ENCODE assay signal across 10 cellular contexts in genomic region chr1:225878282-225878681, GRCh38. TPM values are rescaled to one million over a fixed set of nuclear protein-coding genes. Genes with fewer than 3 reads are reported as not detected.
A peak's percentile ranks its signal among the peaks of the same experiment; 100 is the strongest.
DNase-seq lines count a peak whose midpoint lies in the region; ATAC-seq and TF ChIP-seq lines count a peak whose summit lies in the region.
"Had no signal": no experiment of that assay in that cellular context is flagged by ENCODE, and none has a peak within 500 bp of the region (broad histone marks: within the 10 kb centered on the region; RNA-seq: fewer than 3 reads in every experiment).

No MANE protein-coding gene starts in this region.

- intact Hi-C loops in tibial artery (cut with DNase I; ENCODE audit: low total_unique reads), result loop anchor here (2.0 kb wide), 1 partner anchor 13 kb away; no protein-coding TSS in a partner anchor

- no peak overlapping the region for H2BK5ac ChIP-seq in mesendoderm (ENCODE audit: low read length)

- H3K4me3 ChIP-seq in mesendoderm (ENCODE audit: low read length) (no peak overlapping the region), tibial artery (no peak overlapping the region)

- H3K27ac Mint-ChIP-seq in activated T-cell treated with anti-CD3 and anti-CD28 coated beads, Interleukin-2, amount 50 U/mL, for 24 hours, result peak overlapping the region; percentile 60

- H3K79me1 ChIP-seq in mesendoderm (ENCODE audit: low read length), result peaks cover 21% of the 10 kb centered on the region

- no peak overlapping the region for H3K4me2 ChIP-seq in mesendoderm (ENCODE audit: low read length)

- WGBS in mesendoderm (ENCODE audit: extremely low coverage, insufficient coverage, low lambda C conversion rate), result no CpG with 5 or more reads among the region's 4 CpGs

- no peak for TF ChIP-seq CTCF in tibial artery (IDR thresholded peaks at IDR 0.05)

- H3K9me3 Mint-ChIP-seq in activated T-cell treated with anti-CD3 and anti-CD28 coated beads, Interleukin-2, amount 50 U/mL, for 24 hours, result no peaks in the 10 kb centered on the region
- H3K9me3 Mint-ChIP-seq in activated T-cell treated with anti-CD3 and anti-CD28 coated beads, Interleukin-2, amount 50 U/mL, for 4 hours, result no peaks in the 10 kb centered on the region

- H3K4me3 Mint-ChIP-seq in activated T-cell treated with anti-CD3 and anti-CD28 coated beads, Interleukin-2, amount 50 U/mL, for 24 hours, result no peak overlapping the region
- no peak overlapping the region for H3K4me3 Mint-ChIP-seq in activated T-cell treated with anti-CD3 and anti-CD28 coated beads, Interleukin-2, amount 50 U/mL, for 4 hours

- H2BK15ac ChIP-seq in mesendoderm (replicated peaks; ENCODE audit: low read depth), result no peak overlapping the region

- peaks cover 41% of the 10 kb centered on the region for H3K36me3 Mint-ChIP-seq in activated T-cell treated with anti-CD3 and anti-CD28 coated beads, Interleukin-2, amount 50 U/mL, for 24 hours (ENCODE audit: low read depth)
- peaks cover 5% of the 10 kb centered on the region for H3K36me3 Mint-ChIP-seq in activated T-cell treated with anti-CD3 and anti-CD28 coated beads, Interleukin-2, amount 50 U/mL, for 4 hours (ENCODE audit: insufficient read depth)

- no peak for ATAC-seq in activated T-cell treated with anti-CD3 and anti-CD28 coated beads, Interleukin-2, amount 50 U/mL, for 4 hours
- ATAC-seq in GM18511 (IDR thresholded peaks at IDR 0.05; ENCODE audit: unreplicated experiment) (no peak), HG03175 (IDR thresholded peaks at IDR 0.05; ENCODE audit: unreplicated experiment) (no peak)

- H4K8ac ChIP-seq in mesendoderm (ENCODE audit: low read depth, low read length), result no peak overlapping the region

- no peak overlapping the region for H3K23ac ChIP-seq in mesendoderm (ENCODE audit: low read length)

- H3K36me3 ChIP-seq in mesendoderm (ENCODE audit: control insufficient read depth, insufficient read depth, low read length) (peaks cover 3% of the 10 kb centered on the region), tibial artery (peaks cover 13 to 35% (median 28%) of the 10 kb centered on the region in 3 donors)

- no peak overlapping the region for H3K4ac ChIP-seq in mesendoderm (ENCODE audit: low read depth, low read length)

- H3K4me1 Mint-ChIP-seq in activated T-cell treated with anti-CD3 and anti-CD28 coated beads, Interleukin-2, amount 50 U/mL, for 24 hours (ENCODE audit: low read depth), result peaks cover 72% of the 10 kb centered on the region
- H3K4me1 Mint-ChIP-seq in activated T-cell treated with anti-CD3 and anti-CD28 coated beads, Interleukin-2, amount 50 U/mL, for 4 hours (ENCODE audit: low read depth), result peaks cover 70% of the 10 kb centered on the region

- H4K5ac ChIP-seq in mesendoderm (ENCODE audit: low read length), result no peak overlapping the region

- no peaks in the 10 kb centered on the region for H3K9me3 ChIP-seq in tibial artery

- H3K18ac ChIP-seq in mesendoderm (ENCODE audit: low read length), result no peak overlapping the region

- H2AK5ac ChIP-seq in mesendoderm (ENCODE audit: low read length), result no peak overlapping the region

- peaks cover 5% of the 10 kb centered on the region for H3K4me1 ChIP-seq in mesendoderm (ENCODE audit: control insufficient read depth, low read depth, low read length)
- H3K4me1 ChIP-seq in tibial artery, result peaks cover 3 to 52% (median 48%) of the 10 kb centered on the region in 4 donors

- peak overlapping the region; percentile 19 for H3K56ac ChIP-seq in mesendoderm (ENCODE audit: low read length)

- H3K27me3 Mint-ChIP-seq in activated T-cell treated with anti-CD3 and anti-CD28 coated beads, Interleukin-2, amount 50 U/mL, for 24 hours, result no peaks in the 10 kb centered on the region
- no peaks in the 10 kb centered on the region for H3K27me3 Mint-ChIP-seq in activated T-cell treated with anti-CD3 and anti-CD28 coated beads, Interleukin-2, amount 50 U/mL, for 4 hours (ENCODE audit: low read depth)

- DNase-seq in activated T-cell treated with anti-CD3 and anti-CD28 coated beads, Interleukin-2, amount 50 U/mL, for 24 hours, result no peak
- no peak for DNase-seq in activated T-cell treated with anti-CD3 and anti-CD28 coated beads, Interleukin-2, amount 50 U/mL, for 4 hours
- no peak for DNase-seq in mesendoderm
- DNase-seq in tibial artery, result no peak
- DNase-seq in EL, result no peak
- DNase-seq: NCI-H187 had no signal

- H3K27me3 ChIP-seq in mesendoderm (ENCODE audit: insufficient read depth, low read length, poor library complexity), result no peaks in the 10 kb centered on the region
- H3K27me3 ChIP-seq in tibial artery, result no peaks in the 10 kb centered on the region

- H3K9ac ChIP-seq in mesendoderm (ENCODE audit: low read length), result no peak overlapping the region

- no peak overlapping the region for H2BK120ac ChIP-seq in mesendoderm (ENCODE audit: low read depth, low read length)

- H3K27ac ChIP-seq in angular gyrus (ENCODE audit: low read depth, low read length), result peak overlapping the region; percentile 97
- no peak overlapping the region for H3K27ac ChIP-seq in mesendoderm (ENCODE audit: low read depth, low read length)
- H3K27ac ChIP-seq in tibial artery, result peak overlapping the region; percentile 87 to 94

- H3K79me2 ChIP-seq in mesendoderm (ENCODE audit: control insufficient read depth, insufficient read depth, low read length), result peaks cover 19% of the 10 kb centered on the region

RNA-seq across cellular contexts. Expression of gene TMEM63A, which starts 3.9 kb away (rescaled TPM):
- total RNA-seq in activated T-cell treated with anti-CD3 and anti-CD28 coated beads, Interleukin-2, amount 50 U/mL, for 4 hours, result 10 to 100 TPM in 1 of 3 donors, 1 to 10 TPM in 2; 7.1 to 13.5 (median 9.1) TPM
- polyA plus RNA-seq in mesendoderm (2013, experiment 1 of 2), result 32.2 TPM
- 34.0 TPM for polyA plus RNA-seq in mesendoderm (2013, experiment 2 of 2)

RNA-seq across cellular contexts. Expression of gene LEFTY1, which starts 10.7 kb away (rescaled TPM):
- under 1 TPM in 1 of 3 donors, not detected in 2; 0.22 TPM for total RNA-seq in activated T-cell treated with anti-CD3 and anti-CD28 coated beads, Interleukin-2, amount 50 U/mL, for 4 hours
- polyA plus RNA-seq in mesendoderm (2013, experiment 1 of 2), result 42.5 TPM
- polyA plus RNA-seq in mesendoderm (2013, experiment 2 of 2), result 42.7 TPM
- total RNA-seq: endothelial cell of umbilical vein had no signal
- polyA plus RNA-seq: endothelial cell of umbilical vein had no signal

RNA-seq across cellular contexts. Expression of gene PYCR2, which starts 45.8 kb away (rescaled TPM):
- total RNA-seq in activated T-cell treated with anti-CD3 and anti-CD28 coated beads, Interleukin-2, amount 50 U/mL, for 4 hours, result 100 to 1,000 TPM; 156 to 161 (median 158) TPM
- polyA plus RNA-seq in mesendoderm (2013, experiment 1 of 2), result 94.1 TPM
- 95.3 TPM for polyA plus RNA-seq in mesendoderm (2013, experiment 2 of 2)
